In the genomic region with DNA sequence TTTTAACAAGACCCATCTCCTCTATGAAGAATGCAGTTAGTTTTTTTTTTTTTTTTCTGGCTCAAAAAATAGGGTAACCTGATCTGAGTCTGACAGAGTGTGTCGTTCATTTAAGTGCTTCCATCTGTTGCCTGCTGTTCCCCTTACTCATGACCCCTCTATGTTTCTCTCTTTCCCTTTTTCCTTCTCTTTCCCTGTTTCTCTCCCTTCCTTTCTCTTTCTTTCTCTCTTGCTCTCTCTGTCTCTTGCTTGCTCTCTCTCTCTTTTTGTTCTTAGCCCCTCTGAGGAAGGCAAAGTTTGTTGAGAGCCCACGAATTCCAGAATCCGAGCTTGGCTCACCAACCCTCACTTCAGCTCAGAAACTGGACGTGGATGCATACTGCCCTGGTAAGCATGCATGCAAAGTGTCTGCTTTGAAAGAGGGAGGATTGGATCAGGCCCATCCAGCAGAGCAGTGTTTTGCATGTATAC, we compare ENCODE assay signal across 1 cellular context.
TF ChIP-seq lines count a peak whose summit lies in the region.

No MANE protein-coding gene starts in this region.

TF ChIP-seq in K562, 482 proteins besides CTCF, POLR2A, EP300 and RAD21 (continued from another document):
- TF ChIP-seq, protein P1, sequence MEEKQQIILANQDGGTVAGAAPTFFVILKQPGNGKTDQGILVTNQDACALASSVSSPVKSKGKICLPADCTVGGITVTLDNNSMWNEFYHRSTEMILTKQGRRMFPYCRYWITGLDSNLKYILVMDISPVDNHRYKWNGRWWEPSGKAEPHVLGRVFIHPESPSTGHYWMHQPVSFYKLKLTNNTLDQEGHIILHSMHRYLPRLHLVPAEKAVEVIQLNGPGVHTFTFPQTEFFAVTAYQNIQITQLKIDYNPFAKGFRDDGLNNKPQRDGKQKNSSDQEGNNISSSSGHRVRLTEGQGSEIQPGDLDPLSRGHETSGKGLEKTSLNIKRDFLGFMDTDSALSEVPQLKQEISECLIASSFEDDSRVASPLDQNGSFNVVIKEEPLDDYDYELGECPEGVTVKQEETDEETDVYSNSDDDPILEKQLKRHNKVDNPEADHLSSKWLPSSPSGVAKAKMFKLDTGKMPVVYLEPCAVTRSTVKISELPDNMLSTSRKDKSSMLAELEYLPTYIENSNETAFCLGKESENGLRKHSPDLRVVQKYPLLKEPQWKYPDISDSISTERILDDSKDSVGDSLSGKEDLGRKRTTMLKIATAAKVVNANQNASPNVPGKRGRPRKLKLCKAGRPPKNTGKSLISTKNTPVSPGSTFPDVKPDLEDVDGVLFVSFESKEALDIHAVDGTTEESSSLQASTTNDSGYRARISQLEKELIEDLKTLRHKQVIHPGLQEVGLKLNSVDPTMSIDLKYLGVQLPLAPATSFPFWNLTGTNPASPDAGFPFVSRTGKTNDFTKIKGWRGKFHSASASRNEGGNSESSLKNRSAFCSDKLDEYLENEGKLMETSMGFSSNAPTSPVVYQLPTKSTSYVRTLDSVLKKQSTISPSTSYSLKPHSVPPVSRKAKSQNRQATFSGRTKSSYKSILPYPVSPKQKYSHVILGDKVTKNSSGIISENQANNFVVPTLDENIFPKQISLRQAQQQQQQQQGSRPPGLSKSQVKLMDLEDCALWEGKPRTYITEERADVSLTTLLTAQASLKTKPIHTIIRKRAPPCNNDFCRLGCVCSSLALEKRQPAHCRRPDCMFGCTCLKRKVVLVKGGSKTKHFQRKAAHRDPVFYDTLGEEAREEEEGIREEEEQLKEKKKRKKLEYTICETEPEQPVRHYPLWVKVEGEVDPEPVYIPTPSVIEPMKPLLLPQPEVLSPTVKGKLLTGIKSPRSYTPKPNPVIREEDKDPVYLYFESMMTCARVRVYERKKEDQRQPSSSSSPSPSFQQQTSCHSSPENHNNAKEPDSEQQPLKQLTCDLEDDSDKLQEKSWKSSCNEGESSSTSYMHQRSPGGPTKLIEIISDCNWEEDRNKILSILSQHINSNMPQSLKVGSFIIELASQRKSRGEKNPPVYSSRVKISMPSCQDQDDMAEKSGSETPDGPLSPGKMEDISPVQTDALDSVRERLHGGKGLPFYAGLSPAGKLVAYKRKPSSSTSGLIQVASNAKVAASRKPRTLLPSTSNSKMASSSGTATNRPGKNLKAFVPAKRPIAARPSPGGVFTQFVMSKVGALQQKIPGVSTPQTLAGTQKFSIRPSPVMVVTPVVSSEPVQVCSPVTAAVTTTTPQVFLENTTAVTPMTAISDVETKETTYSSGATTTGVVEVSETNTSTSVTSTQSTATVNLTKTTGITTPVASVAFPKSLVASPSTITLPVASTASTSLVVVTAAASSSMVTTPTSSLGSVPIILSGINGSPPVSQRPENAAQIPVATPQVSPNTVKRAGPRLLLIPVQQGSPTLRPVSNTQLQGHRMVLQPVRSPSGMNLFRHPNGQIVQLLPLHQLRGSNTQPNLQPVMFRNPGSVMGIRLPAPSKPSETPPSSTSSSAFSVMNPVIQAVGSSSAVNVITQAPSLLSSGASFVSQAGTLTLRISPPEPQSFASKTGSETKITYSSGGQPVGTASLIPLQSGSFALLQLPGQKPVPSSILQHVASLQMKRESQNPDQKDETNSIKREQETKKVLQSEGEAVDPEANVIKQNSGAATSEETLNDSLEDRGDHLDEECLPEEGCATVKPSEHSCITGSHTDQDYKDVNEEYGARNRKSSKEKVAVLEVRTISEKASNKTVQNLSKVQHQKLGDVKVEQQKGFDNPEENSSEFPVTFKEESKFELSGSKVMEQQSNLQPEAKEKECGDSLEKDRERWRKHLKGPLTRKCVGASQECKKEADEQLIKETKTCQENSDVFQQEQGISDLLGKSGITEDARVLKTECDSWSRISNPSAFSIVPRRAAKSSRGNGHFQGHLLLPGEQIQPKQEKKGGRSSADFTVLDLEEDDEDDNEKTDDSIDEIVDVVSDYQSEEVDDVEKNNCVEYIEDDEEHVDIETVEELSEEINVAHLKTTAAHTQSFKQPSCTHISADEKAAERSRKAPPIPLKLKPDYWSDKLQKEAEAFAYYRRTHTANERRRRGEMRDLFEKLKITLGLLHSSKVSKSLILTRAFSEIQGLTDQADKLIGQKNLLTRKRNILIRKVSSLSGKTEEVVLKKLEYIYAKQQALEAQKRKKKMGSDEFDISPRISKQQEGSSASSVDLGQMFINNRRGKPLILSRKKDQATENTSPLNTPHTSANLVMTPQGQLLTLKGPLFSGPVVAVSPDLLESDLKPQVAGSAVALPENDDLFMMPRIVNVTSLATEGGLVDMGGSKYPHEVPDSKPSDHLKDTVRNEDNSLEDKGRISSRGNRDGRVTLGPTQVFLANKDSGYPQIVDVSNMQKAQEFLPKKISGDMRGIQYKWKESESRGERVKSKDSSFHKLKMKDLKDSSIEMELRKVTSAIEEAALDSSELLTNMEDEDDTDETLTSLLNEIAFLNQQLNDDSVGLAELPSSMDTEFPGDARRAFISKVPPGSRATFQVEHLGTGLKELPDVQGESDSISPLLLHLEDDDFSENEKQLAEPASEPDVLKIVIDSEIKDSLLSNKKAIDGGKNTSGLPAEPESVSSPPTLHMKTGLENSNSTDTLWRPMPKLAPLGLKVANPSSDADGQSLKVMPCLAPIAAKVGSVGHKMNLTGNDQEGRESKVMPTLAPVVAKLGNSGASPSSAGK (IDR thresholded peaks at IDR 0.05): no peak
